ENCODE assay signal across 13 cellular contexts in genomic region chr3:56724580-56725142, GRCh38. TPM values are rescaled to one million over a fixed set of nuclear protein-coding genes. Genes with fewer than 3 reads are reported as not detected.
DNase-seq lines count a peak whose midpoint lies in the region; ATAC-seq and TF ChIP-seq lines count a peak whose summit lies in the region.
"Had no signal": no experiment of that assay in that cellular context is flagged by ENCODE, and none has a peak within 500 bp of the region (broad histone marks: within the 10 kb centered on the region; RNA-seq: fewer than 3 reads in every experiment).

No MANE protein-coding gene starts in this region.

- peaks cover 32% of the 10 kb centered on the region for H3K4me1 ChIP-seq in CD8-positive, alpha-beta memory T cell (ENCODE audit: insufficient read depth, low read length)
- H3K4me1 ChIP-seq in effector memory CD4-positive, alpha-beta T cell (ENCODE audit: control insufficient read depth, insufficient read depth, low read length, poor library complexity, severe bottlenecking), result no peaks in the 10 kb centered on the region
- H3K4me1 ChIP-seq: right atrium auricular region had no signal

- DNase-seq in CD8-positive, alpha-beta memory T cell, result no peak
- no peak for DNase-seq in activated CD8-positive, alpha-beta T cell treated with anti-CD3 and anti-CD28 coated beads, Interleukin-2, amount 10 ng/mL, durations not matched to agents 7 days and 5 days
- DNase-seq in natural killer cell, result no peak
- DNase-seq in NCI-H345 treated with DMSO at 0.1 percent for 48 hours (lab: John Stamatoyannopoulos, UW; ENCODE audit: unreplicated experiment), result no peak
- no peak for DNase-seq in NCI-H2029 (lab: John Stamatoyannopoulos, UW)
- no peak for DNase-seq in effector memory CD4-positive, alpha-beta T cell
- no peak for DNase-seq in Ammon's horn (ENCODE audit: low spot score)
- DNase-seq: HCEC 1CT, KBM-7, NCI-H2029 treated with DMSO at 0.1 percent for 48 hours, SK-N-SH had no signal

- peak overlapping the region; percentile 77 to 96 (median 94) for H3K27ac Mint-ChIP-seq in CD8-positive, alpha-beta memory T cell
- H3K27ac Mint-ChIP-seq in activated CD8-positive, alpha-beta T cell treated with anti-CD3 and anti-CD28 coated beads, Interleukin-2, amount 10 ng/mL, durations not matched to agents 7 days and 5 days, result peak overlapping the region; percentile 96
- peak overlapping the region; percentile 88 to 89 for H3K27ac Mint-ChIP-seq in natural killer cell

- TF ChIP-seq CTCF in natural killer cell (IDR thresholded peaks at IDR 0.05), result no peak

- ATAC-seq in GM21825 (IDR thresholded peaks at IDR 0.05; ENCODE audit: unreplicated experiment), result peak; percentile 6
- no peak for ATAC-seq in activated CD8-positive, alpha-beta T cell treated with anti-CD3 and anti-CD28 coated beads, Interleukin-2, amount 10 ng/mL, durations not matched to agents 7 days and 5 days
- no peak for ATAC-seq in natural killer cell

- peaks cover 65 to 76% (median 72%) of the 10 kb centered on the region in 3 donors for H3K4me1 Mint-ChIP-seq in CD8-positive, alpha-beta memory T cell
- H3K4me1 Mint-ChIP-seq in activated CD8-positive, alpha-beta T cell treated with anti-CD3 and anti-CD28 coated beads, Interleukin-2, amount 10 ng/mL, durations not matched to agents 7 days and 5 days (ENCODE audit: low read depth), result peaks cover 74% of the 10 kb centered on the region
- peaks cover 54 to 75% of the 10 kb centered on the region in 2 donors for H3K4me1 Mint-ChIP-seq in natural killer cell

- peak overlapping the region; percentile 26 for H3K4me3 ChIP-seq in CD8-positive, alpha-beta memory T cell (ENCODE audit: low read length)
- no peak overlapping the region for H3K4me3 ChIP-seq in effector memory CD4-positive, alpha-beta T cell (ENCODE audit: insufficient read depth, low read depth, low read length, poor library complexity, severe bottlenecking)
- H3K4me3 ChIP-seq: right atrium auricular region had no signal

- no peaks in the 10 kb centered on the region for H3K27me3 ChIP-seq in CD8-positive, alpha-beta memory T cell (ENCODE audit: insufficient read depth, low read length, poor library complexity, severe bottlenecking)
- no peaks in the 10 kb centered on the region for H3K27me3 ChIP-seq in effector memory CD4-positive, alpha-beta T cell (replicated peaks; ENCODE audit: control insufficient read depth, insufficient read depth, low read length, poor library complexity, severe bottlenecking)
- H3K27me3 ChIP-seq: right atrium auricular region had no signal

- no peaks in the 10 kb centered on the region for H3K9me3 ChIP-seq in CD8-positive, alpha-beta memory T cell (ENCODE audit: low read length)
- H3K9me3 ChIP-seq in effector memory CD4-positive, alpha-beta T cell (ENCODE audit: control insufficient read depth, low read length), result no peaks in the 10 kb centered on the region
- H3K9me3 ChIP-seq: right atrium auricular region, SK-N-SH had no signal

- CTCF ChIA-PET in CD8-positive, alpha-beta memory T cell (lab: Charles Lee), result interaction anchor here (0.5 to 2.7 kb wide), 10 partner anchors 10 to 263 kb away, joined by 3 to 39 read pairs (median 6); partner anchors contain the start of gene ARHGEF3
- CTCF ChIA-PET in activated CD8-positive, alpha-beta T cell treated with anti-CD3 and anti-CD28 coated beads, Interleukin-2, amount 10 ng/mL, durations not matched to agents 7 days and 5 days (lab: Charles Lee), result interaction anchor here (0.8 to 14.4 kb wide), 12 partner anchors 9 to 264 kb away, joined by 3 to 148 read pairs (median 6); partner anchors contain the start of gene ARHGEF3

- intact Hi-C loops in natural killer cell (cut with micrococcal nuclease), result loop anchor here (1.0 to 2.0 kb wide), 3 partner anchors 20 to 72 kb away; no protein-coding TSS in a partner anchor

- H3K27ac ChIP-seq in CD8-positive, alpha-beta memory T cell (ENCODE audit: low read depth, low read length), result no peak overlapping the region
- no peak overlapping the region for H3K27ac ChIP-seq in effector memory CD4-positive, alpha-beta T cell (ENCODE audit: insufficient read depth, low read length, poor library complexity, severe bottlenecking)
- H3K27ac ChIP-seq: right atrium auricular region had no signal

- POLR2A ChIA-PET in CD8-positive, alpha-beta memory T cell (lab: Charles Lee), result interaction anchor here (0.5 to 2.3 kb wide), 7 partner anchors 15 to 76 kb away, joined by 3 to 17 read pairs (median 7); partner anchors contain the start of gene ARHGEF3
- POLR2A ChIA-PET in activated CD8-positive, alpha-beta T cell treated with anti-CD3 and anti-CD28 coated beads, Interleukin-2, amount 10 ng/mL, durations not matched to agents 7 days and 5 days (lab: Charles Lee), result interaction anchor here (0.7 to 2.6 kb wide), 10 partner anchors 12 to 246 kb away, joined by 3 to 42 read pairs (median 6); partner anchors contain the start of gene ARHGEF3

- no peaks in the 10 kb centered on the region for H3K9me3 Mint-ChIP-seq in CD8-positive, alpha-beta memory T cell
- no peaks in the 10 kb centered on the region for H3K9me3 Mint-ChIP-seq in activated CD8-positive, alpha-beta T cell treated with anti-CD3 and anti-CD28 coated beads, Interleukin-2, amount 10 ng/mL, durations not matched to agents 7 days and 5 days (ENCODE audit: insufficient read depth)
- H3K9me3 Mint-ChIP-seq in natural killer cell, result peaks cover 0 to 3% of the 10 kb centered on the region in 2 donors

- H3K4me3 Mint-ChIP-seq in CD8-positive, alpha-beta memory T cell, result peak overlapping the region; percentile 13 to 82 (median 76)
- peak overlapping the region; percentile 71 for H3K4me3 Mint-ChIP-seq in activated CD8-positive, alpha-beta T cell treated with anti-CD3 and anti-CD28 coated beads, Interleukin-2, amount 10 ng/mL, durations not matched to agents 7 days and 5 days
- H3K4me3 Mint-ChIP-seq in natural killer cell, result peak overlapping the region; percentile 81

- H3K27me3 Mint-ChIP-seq in CD8-positive, alpha-beta memory T cell, result peaks cover 0 to 2% of the 10 kb centered on the region in 2 donors
- no peaks in the 10 kb centered on the region for H3K27me3 Mint-ChIP-seq in activated CD8-positive, alpha-beta T cell treated with anti-CD3 and anti-CD28 coated beads, Interleukin-2, amount 10 ng/mL, durations not matched to agents 7 days and 5 days (ENCODE audit: low read depth)
- no peaks in the 10 kb centered on the region for H3K27me3 Mint-ChIP-seq in natural killer cell (ENCODE audit: low read depth in 2 of 2)

- H3K36me3 ChIP-seq in CD8-positive, alpha-beta memory T cell (ENCODE audit: insufficient read depth, low read length), result peaks cover 25% of the 10 kb centered on the region
- peaks cover 36% of the 10 kb centered on the region for H3K36me3 ChIP-seq in effector memory CD4-positive, alpha-beta T cell (ENCODE audit: control insufficient read depth, insufficient read depth, low read length)

- H3K36me3 Mint-ChIP-seq in CD8-positive, alpha-beta memory T cell, result peaks cover 41 to 69% (median 41%) of the 10 kb centered on the region in 3 donors
- peaks cover 88% of the 10 kb centered on the region for H3K36me3 Mint-ChIP-seq in activated CD8-positive, alpha-beta T cell treated with anti-CD3 and anti-CD28 coated beads, Interleukin-2, amount 10 ng/mL, durations not matched to agents 7 days and 5 days (ENCODE audit: low read depth)
- peaks cover 32% of the 10 kb centered on the region for H3K36me3 Mint-ChIP-seq in natural killer cell

RNA-seq across cellular contexts. Expression of gene TASOR, which starts 41.6 kb away (rescaled TPM):
- 10 to 100 TPM; 60.7 to 62.7 TPM for total RNA-seq in CD8-positive, alpha-beta memory T cell
- polyA plus RNA-seq in CD8-positive, alpha-beta memory T cell, result 34.7 TPM
- 10 to 100 TPM; 60.5 to 61.8 TPM for total RNA-seq in activated CD8-positive, alpha-beta T cell treated with anti-CD3 and anti-CD28 coated beads, Interleukin-2, amount 10 ng/mL, durations not matched to agents 7 days and 5 days
- 10 to 100 TPM; 73.5 to 96.4 (median 81.8) TPM for total RNA-seq in natural killer cell
